1 cellular context compared by ENCODE assay signal in genomic region chr4:3248178-3248480, GRCh38.
TF ChIP-seq lines count a peak whose summit lies in the region.

No MANE protein-coding gene starts in this region.

TF ChIP-seq in K562, 482 proteins besides CTCF, POLR2A, EP300 and RAD21:
- TF ChIP-seq ZNF668 (CRISPR knock-in tag; IDR thresholded peaks at IDR 0.05) (no peak), ZNF655 (CRISPR knock-in tag; IDR thresholded peaks at IDR 0.05) (no peak), ZNF436 (CRISPR knock-in tag; IDR thresholded peaks at IDR 0.05) (no peak), POLR2G (IDR thresholded peaks at IDR 0.05; ENCODE audit: low read depth, low read length) (0 out of 2 replicates have a peak, but pooled peaks have one; percentile 18), SAFB2 (IDR thresholded peaks at IDR 0.05; ENCODE audit: borderline replicate concordance, low read depth, low read length, severe bottlenecking) (no peak)
